ENCODE assay signal across 8 cellular contexts in genomic region chr10:22325948-22326702, GRCh38. TPM values are rescaled to one million over a fixed set of nuclear protein-coding genes. Genes with fewer than 3 reads are reported as not detected.
DNase-seq lines count a peak whose midpoint lies in the region; ATAC-seq and TF ChIP-seq lines count a peak whose summit lies in the region.

No MANE protein-coding gene starts in this region.

- peak overlapping the region; percentile 72 for H3K4me3 ChIP-seq in GM08714 (ENCODE audit: low read length)
- peak overlapping the region; percentile 56 to 75 for H3K4me3 ChIP-seq in Panc1 (ENCODE audit: low read depth in 2 of 2, low read length in 2 of 2)
- peak overlapping the region; percentile 63 to 80 (median 66) for H3K4me3 ChIP-seq in esophagus muscularis mucosa
- H3K4me3 ChIP-seq in prostate gland, result peak overlapping the region; percentile 51 to 57

- 29% methylated on average over 17 of the region's 18 CpGs for WGBS in esophagus muscularis mucosa
- WGBS in prostate gland, result 29% methylated on average over 18 of the region's 18 CpGs

- in situ Hi-C loops in Panc1 (cut with HindIII; ENCODE audit: low pct_unique_long_range_greater_than_20kb, low sequenced_read_pairs), result no loop called here
- in situ Hi-C loops in GM13976 (cut with MboI; ENCODE audit: low sequenced_read_pairs, unreplicated experiment), result no loop called here

- H3K36me3 ChIP-seq in Panc1 (ENCODE audit: control insufficient read depth, insufficient read depth, low read length) (peaks cover 21% of the 10 kb centered on the region), esophagus muscularis mucosa (peaks cover 14 to 39% (median 25%) of the 10 kb centered on the region in 4 donors), prostate gland (no peaks in the 10 kb centered on the region)

- POLR2A ChIA-PET in Panc1 (lab: Charles Lee), result no interaction called here

- BruUV-seq in Panc1 (replicated peaks; lab: Mats Ljungman, UMichigan), result no TSS peak

- TF ChIP-seq EP300 in esophagus muscularis mucosa (IDR thresholded peaks at IDR 0.05), result no peak

- no peak for ATAC-seq in Panc1

- H3K4me1 ChIP-seq in Panc1 (ENCODE audit: control insufficient read depth, insufficient read depth, low read length), result peaks cover 19% of the 10 kb centered on the region
- peaks cover 37 to 47% (median 43%) of the 10 kb centered on the region in 4 donors for H3K4me1 ChIP-seq in esophagus muscularis mucosa
- H3K4me1 ChIP-seq in prostate gland (replicated peaks), result peaks cover 7% of the 10 kb centered on the region

- no peaks in the 10 kb centered on the region for H3K9me3 ChIP-seq in Panc1 (ENCODE audit: control insufficient read depth, insufficient read depth, low read depth, low read length)
- H3K9me3 ChIP-seq in esophagus muscularis mucosa, result no peaks in the 10 kb centered on the region
- H3K9me3 ChIP-seq in prostate gland, result no peaks in the 10 kb centered on the region

- CTCF ChIA-PET in Panc1 (lab: Charles Lee), result interaction anchor here (0.6 kb wide), 1 partner anchor 335 kb away, joined by 3 read pairs; no protein-coding TSS in a partner anchor

- H3K27ac ChIP-seq in Panc1 (ENCODE audit: low read length) (peak overlapping the region; percentile 77), esophagus muscularis mucosa (replicated peaks in 1 of 4) (peak overlapping the region; percentile 73 to 85 (median 82)), prostate gland (peak overlapping the region; percentile 77 to 78)

- no peaks in the 10 kb centered on the region; the same call in 1 of the 2 replicates for H3K27me3 ChIP-seq in Panc1 (ENCODE audit: control insufficient read depth, insufficient read depth, low read length)
- H3K27me3 ChIP-seq in esophagus muscularis mucosa, result no peaks in the 10 kb centered on the region
- no peaks in the 10 kb centered on the region for H3K27me3 ChIP-seq in prostate gland (replicated peaks; ENCODE audit: insufficient read depth)

- no peak for TF ChIP-seq CTCF in Panc1 (IDR thresholded peaks at IDR 0.05)
- peak in 1 of 3 experiments; percentile 6 for TF ChIP-seq CTCF in esophagus muscularis mucosa (IDR thresholded peaks at IDR 0.05)
- TF ChIP-seq CTCF in prostate gland (IDR thresholded peaks at IDR 0.05), result no peak
- TF ChIP-seq CTCF in GM13976 (IDR thresholded peaks at IDR 0.05; ENCODE audit: borderline replicate concordance, control extremely low read depth, extremely low read depth, insufficient read depth, missing control alignments), result no peak

- no peak for DNase-seq in Panc1 (ENCODE audit: low read depth, low spot score)
- no peak for DNase-seq in esophagus muscularis mucosa (ENCODE audit: extremely low spot score)
- DNase-seq in prostate gland (ENCODE audit: low spot score), result no peak
- no peak for DNase-seq in GM13976 (ENCODE audit: low spot score)
- no peak for DNase-seq in NCI-H510A treated with DMSO at 0.1 percent for 48 hours (lab: John Stamatoyannopoulos, UW)
- DNase-seq in CD1c-positive myeloid dendritic cell (ENCODE audit: extremely low spot score), result no peak
- no peak for DNase-seq in Ammon's horn (ENCODE audit: low spot score)

- intact Hi-C loops in Panc1 (cut with micrococcal nuclease; ENCODE audit: unreplicated experiment) (no loop called here), esophagus muscularis mucosa (cut with DNase I) (loop anchor here (10.0 kb wide), 1 partner anchor 389 kb away; the partner anchor contains the start of gene PIP4K2A), prostate gland (cut with DNase I) (loop anchor here (10.0 kb wide), 1 partner anchor 801 kb away; the partner anchor contains the start of gene SKIDA1)

- TF ChIP-seq POLR2A in esophagus muscularis mucosa (IDR thresholded peaks at IDR 0.05; ENCODE audit: low read depth) (no peak), prostate gland (IDR thresholded peaks at IDR 0.05) (no peak)

RNA-seq across cellular contexts. Expression of gene BMI1, which starts 5.2 kb away (rescaled TPM):
- total RNA-seq in Panc1 (2021; ENCODE audit: unreplicated experiment) (55.1 TPM), esophagus muscularis mucosa (100 to 1,000 TPM in 2 of 4 donors, 10 to 100 TPM in 2; 74.4 to 106 (median 89.4) TPM), prostate gland (10 to 100 TPM; 70.8 to 88.4 TPM)
- polyA plus RNA-seq in Panc1 (2012; ENCODE audit: insufficient read length), result 27.4 TPM

RNA-seq across cellular contexts. Expression of gene COMMD3, which starts 9.9 kb away (rescaled TPM):
- total RNA-seq in Panc1 (2021; ENCODE audit: unreplicated experiment) (35.6 TPM), esophagus muscularis mucosa (10 to 100 TPM; 25.5 to 41.1 (median 31.5) TPM), prostate gland (10 to 100 TPM; 30.7 to 38.8 TPM)
- polyA plus RNA-seq in Panc1 (2012; ENCODE audit: insufficient read length), result 28.6 TPM

RNA-seq across cellular contexts. Expression of gene SPAG6, which starts 19.2 kb away (rescaled TPM):
- not detected for total RNA-seq in Panc1 (2021; ENCODE audit: unreplicated experiment)
- not detected for polyA plus RNA-seq in Panc1 (2012; ENCODE audit: insufficient read length)
- under 1 TPM in 1 of 4 donors, not detected in 3; 0.19 TPM for total RNA-seq in esophagus muscularis mucosa
- 10 to 100 TPM in 1 of 2 donors, 1 to 10 TPM in 1; 5.8 to 20.3 TPM for total RNA-seq in prostate gland
